In genomic region chr5:150580917-150581316, GRCh38 we compare ENCODE assay signal across 25 cellular contexts. TPM values are rescaled to one million over a fixed set of nuclear protein-coding genes. Genes with fewer than 3 reads are reported as not detected.
"Had no signal": no experiment of that assay in that cellular context is flagged by ENCODE, and none has a peak within 500 bp of the region (broad histone marks: within the 10 kb centered on the region; RNA-seq: fewer than 3 reads in every experiment).

No MANE protein-coding gene starts in this region.

- FAIRE-seq: small intestine had no signal

- H3K9me3 ChIP-seq: colonic mucosa, gastrocnemius medialis, prostate gland, right atrium auricular region, suprapubic skin, transverse colon had no signal

- DNase-seq: central memory CD4-positive, alpha-beta T cell; colonic mucosa; effector CD8-positive, alpha-beta T cell; endodermal cell; foreskin fibroblast; kidney; mesenchymal stem cell; naive thymus-derived CD8-positive, alpha-beta T cell; stimulated activated CD4-positive, alpha-beta T cell treated with anti-CD3 and anti-CD28 coated beads, Interleukin-12 subunit alpha, Interleukin-12 subunit beta, amount 100 ng/mL, for 4 hours; stimulated activated CD4-positive, alpha-beta T cell treated with anti-CD3 and anti-CD28 coated beads, Interleukin-1b, Interleukin-23, amount 100 ng/mL, for 48 hours; stimulated activated CD4-positive, alpha-beta T cell treated with anti-CD3 and anti-CD28 coated beads, Interleukin-4, amount 100 ng/mL, for 1 hour; stimulated activated CD8-positive, alpha-beta memory T cell treated with anti-CD3 and anti-CD28 coated beads, Interleukin-4, amount 100 ng/mL, for 48 hours; stimulated activated naive CD4-positive, alpha-beta T cell; stimulated activated naive CD8-positive, alpha-beta T cell treated with anti-CD3 and anti-CD28 coated beads, Interleukin-15, amount 100 ng/mL, for 72 hours; transverse colon had no signal

- H3K79me2 ChIP-seq: parathyroid adenoma had no signal

- H3K36me3 ChIP-seq: colonic mucosa, gastrocnemius medialis, neural progenitor cell, prostate gland, right atrium auricular region, suprapubic skin, transverse colon had no signal

- H3K4me1 ChIP-seq: parathyroid adenoma, prostate gland, suprapubic skin had no signal

- H3K27me3 ChIP-seq: colonic mucosa, gastrocnemius medialis, neural progenitor cell, right atrium auricular region, transverse colon had no signal

- H3K27ac ChIP-seq: colonic mucosa, epithelial cell of prostate, gastrocnemius medialis, neural progenitor cell, parathyroid adenoma, prostate gland, right atrium auricular region, suprapubic skin had no signal

- H3K4me3 ChIP-seq: colonic mucosa, gastrocnemius medialis, neural progenitor cell, prostate gland, right atrium auricular region, suprapubic skin, transverse colon had no signal

- H3K9ac ChIP-seq: neural progenitor cell, parathyroid adenoma had no signal

- H3K4me2 ChIP-seq: neural progenitor cell had no signal

- ATAC-seq: esophagus mucosa; gastrocnemius medialis; left lobe of liver; naive thymus-derived CD8-positive, alpha-beta T cell; stimulated activated naive CD8-positive, alpha-beta T cell treated with anti-CD3 and anti-CD28 coated beads, Interleukin-15, amount 100 ng/mL, for 72 hours had no signal

- H2AFZ ChIP-seq: neural progenitor cell, parathyroid adenoma had no signal

RNA-seq across cellular contexts. Expression of gene SYNPO, which starts 59.5 kb away (rescaled TPM):
- polyA plus RNA-seq: naive thymus-derived CD8-positive, alpha-beta T cell had no signal
